25 cellular contexts compared by ENCODE assay signal in genomic region chr16:84963046-84963445, GRCh38. TPM values are rescaled to one million over a fixed set of nuclear protein-coding genes. Genes with fewer than 3 reads are reported as not detected.
DNase-seq lines count a peak whose midpoint lies in the region; ATAC-seq, FAIRE-seq and TF ChIP-seq lines count a peak whose summit lies in the region.
"Had no signal": no experiment of that assay in that cellular context is flagged by ENCODE, and none has a peak within 500 bp of the region (broad histone marks: within the 10 kb centered on the region; RNA-seq: fewer than 3 reads in every experiment).

No MANE protein-coding gene starts in this region.

- peaks cover 26% of the 10 kb centered on the region for H3K4me1 Mint-ChIP-seq in nephron progenitor cell
- H3K4me1 Mint-ChIP-seq in MCF 10A (ENCODE audit: insufficient read depth, unreplicated experiment), result peaks cover 5% of the 10 kb centered on the region

- H3K9ac ChIP-seq in IMR-90 (ENCODE audit: low read depth, low read length) (no peak overlapping the region), K562 (ENCODE audit: insufficient read depth in 1 of 2, low read depth in 2 of 2, low read length in 2 of 2) (peak overlapping the region in 1 of 2 experiments; percentile 47; a peak in 1 of 4 replicates), skeletal muscle satellite cell (ENCODE audit: low read depth, low read length) (peak overlapping the region; percentile 11)
- H3K9ac ChIP-seq: SK-N-SH had no signal

- H3K36me3 ChIP-seq in IMR-90 (ENCODE audit: control insufficient read depth, insufficient read depth, low read length), result no peaks in the 10 kb centered on the region
- H3K36me3 ChIP-seq in K562 (ENCODE audit: control insufficient read depth, insufficient read depth, low read length), result no peaks in the 10 kb centered on the region
- H3K36me3 ChIP-seq in skeletal muscle satellite cell (ENCODE audit: insufficient read depth, low read length), result no peaks in the 10 kb centered on the region
- H3K36me3 ChIP-seq: BE2C had no signal

- TF ChIP-seq EP300 in K562 (IDR thresholded peaks at IDR 0.05; ENCODE audit: low read length), result no peak

- peaks cover 9% of the 10 kb centered on the region; the same call in 1 of the 2 replicates for H3K27me3 ChIP-seq in IMR-90 (ENCODE audit: control insufficient read depth, insufficient read depth, low read length)
- H3K27me3 ChIP-seq in K562 (ENCODE audit: control insufficient read depth in 2 of 2, insufficient read depth in 2 of 2, low read length in 2 of 2), result peaks cover 14 to 30% of the 10 kb centered on the region in 2 experiments; a peak in 4 of 5 replicates
- peaks cover 27% of the 10 kb centered on the region for H3K27me3 ChIP-seq in skeletal muscle satellite cell (ENCODE audit: control insufficient read depth, insufficient read depth, low read length)
- H3K27me3 ChIP-seq: BE2C had no signal

- DNase-seq in IMR-90, result no peak
- DNase-seq in K562 (ENCODE audit: extremely low read depth in 1 of 4, low spot score in 3 of 4), result no peak
- DNase-seq in nephron progenitor cell, result no peak
- no peak for DNase-seq in MCF 10A (ENCODE audit: unreplicated experiment)
- DNase-seq: BE2C; EL; GF-D8; HCEC 1CT; KG1; NCI-H1105 treated with DMSO at 0.1 percent for 48 hours; NCI-H1694; NCI-H2081; NCI-H2171; NCI-H345; NCI-H524; NCI-H774; NK-92 treated with Interleukin-12 subunit alpha and Interleukin-12 subunit beta, amount 100 ng/mL, for 24 hours; SIG-M5; SK-N-SH had no signal

- H3K9me1 ChIP-seq in IMR-90 (ENCODE audit: insufficient read depth, low read length), result peaks cover 10% of the 10 kb centered on the region
- H3K9me1 ChIP-seq in K562 (ENCODE audit: control insufficient read depth, insufficient read depth, low read length), result no peaks in the 10 kb centered on the region

- H2BK120ac ChIP-seq in IMR-90 (ENCODE audit: low read depth, low read length), result no peak overlapping the region

- no peak for TF ChIP-seq RAD21 in IMR-90 (IDR thresholded peaks at IDR 0.05; ENCODE audit: low read length)
- no peak for TF ChIP-seq RAD21 in K562 (CRISPR knock-in tag; conservative IDR thresholded peaks at IDR 0.05 in 1 of 2, IDR thresholded peaks at IDR 0.05 in 1 of 2)

- no peaks in the 10 kb centered on the region for H3K4me1 ChIP-seq in IMR-90 (ENCODE audit: control insufficient read depth, insufficient read depth, low read length)
- H3K4me1 ChIP-seq in K562 (replicated peaks in 1 of 2; ENCODE audit: control insufficient read depth in 2 of 2, insufficient read depth in 2 of 2, low read length in 2 of 2), result peaks cover 3 to 33% of the 10 kb centered on the region in 2 experiments; a peak in 2 of 5 replicates
- H3K4me1 ChIP-seq in skeletal muscle satellite cell (ENCODE audit: control insufficient read depth, insufficient read depth, low read length), result peaks cover 5% of the 10 kb centered on the region

- no peak for FAIRE-seq in K562 (lab: Jason Lieb, UNC)
- FAIRE-seq: HepG2 had no signal

- no peak overlapping the region for H3K4ac ChIP-seq in IMR-90 (ENCODE audit: low read depth, low read length)

- H4K5ac ChIP-seq in IMR-90 (ENCODE audit: low read depth, low read length), result no peak overlapping the region

- no peaks in the 10 kb centered on the region for H3K9me3 ChIP-seq in IMR-90 (ENCODE audit: control insufficient read depth, insufficient read depth, low read length)
- peaks cover 5% of the 10 kb centered on the region; the same call in 1 of the 2 replicates for H3K9me3 ChIP-seq in K562 (replicated peaks; ENCODE audit: control insufficient read depth, insufficient read depth, low read depth, low read length)
- peaks cover 3% of the 10 kb centered on the region for H3K9me3 ChIP-seq in skeletal muscle satellite cell (replicated peaks; ENCODE audit: low read length)
- H3K9me3 ChIP-seq: BE2C, SK-N-SH had no signal

- H3K79me2 ChIP-seq in K562 (ENCODE audit: control insufficient read depth, insufficient read depth, low read length), result no peaks in the 10 kb centered on the region

- H3K27ac Mint-ChIP-seq in nephron progenitor cell (peak overlapping the region; percentile 70), MCF 10A (ENCODE audit: low read depth, unreplicated experiment) (no peak overlapping the region)

- H3K18ac ChIP-seq in IMR-90 (ENCODE audit: low read depth, low read length), result no peak overlapping the region

- H3K14ac ChIP-seq in IMR-90 (replicated peaks; ENCODE audit: low read depth, low read length), result no peak overlapping the region

- no peak overlapping the region for H3K4me3 Mint-ChIP-seq in nephron progenitor cell
- H3K4me3 Mint-ChIP-seq in MCF 10A (ENCODE audit: unreplicated experiment), result no peak overlapping the region

- TF ChIP-seq POLR2A in IMR-90 (IDR thresholded peaks at IDR 0.05; ENCODE audit: low read depth, low read length) (no peak), K562 (conservative IDR thresholded peaks at IDR 0.05) (no peak)

- no peak overlapping the region for H2AK9ac ChIP-seq in IMR-90 (replicated peaks; ENCODE audit: low read depth, low read length, poor library complexity)

- H3K27ac ChIP-seq in IMR-90 (ENCODE audit: insufficient read depth, low read length) (no peak overlapping the region), K562 (ENCODE audit: extremely low read depth, low read depth, low read length) (no peak overlapping the region)
- H3K27ac ChIP-seq: HL-60, RWPE1 had no signal

- H2BK20ac ChIP-seq in IMR-90 (ENCODE audit: low read depth, low read length), result no peak overlapping the region

- no peak for ATAC-seq in IMR-90 (ENCODE audit: low read depth)
- ATAC-seq in K562, result no peak
- no peak for ATAC-seq in GM21528 (IDR thresholded peaks at IDR 0.05; ENCODE audit: low FRiP score, unreplicated experiment)
- ATAC-seq in GM21529 (IDR thresholded peaks at IDR 0.05; ENCODE audit: unreplicated experiment), result no peak
- ATAC-seq: HepG2 had no signal

- H4K20me1 ChIP-seq in IMR-90 (ENCODE audit: insufficient read depth, low read length) (no peaks in the 10 kb centered on the region), K562 (replicated peaks; ENCODE audit: control insufficient read depth, insufficient read depth, low read length) (peaks cover 5% of the 10 kb centered on the region)

- in situ Hi-C loops in IMR-90 (cut with MboI; ENCODE audit: low sequenced_read_pairs) (loop anchor here (25.0 kb wide), 1 partner anchor 326 kb away; the partner anchor contains the start of gene KLHL36), K562 (cut with MboI) (no loop called here)

- H3K27me3 Mint-ChIP-seq in nephron progenitor cell (ENCODE audit: low read depth, poor library complexity), result peaks cover 20% of the 10 kb centered on the region
- peaks cover 51% of the 10 kb centered on the region for H3K27me3 Mint-ChIP-seq in MCF 10A (ENCODE audit: insufficient read depth, unreplicated experiment)

- H2AFZ ChIP-seq in IMR-90 (replicated peaks; ENCODE audit: low read length, poor library complexity) (peak overlapping the region; percentile 56), K562 (ENCODE audit: low read depth, low read length) (peak overlapping the region; percentile 62)

- no peak overlapping the region for H4K91ac ChIP-seq in IMR-90 (ENCODE audit: insufficient read depth, low read depth, low read length)

- TF ChIP-seq CTCF in IMR-90 (conservative IDR thresholded peaks at IDR 0.05; ENCODE audit: low read depth, low read length) (no peak), K562 (IDR thresholded peaks at IDR 0.05 in 2 of 3, conservative IDR thresholded peaks at IDR 0.05 in 1 of 3; ENCODE audit: insufficient read depth in 2 of 3, low read depth in 1 of 3, low read length in 3 of 3) (no peak), nephron progenitor cell (IDR thresholded peaks at IDR 0.05) (no peak), MCF 10A (IDR thresholded peaks at IDR 0.05; ENCODE audit: unreplicated experiment) (no peak)

- dilution Hi-C loops in IMR-90 (cut with HindIII; ENCODE audit: low sequenced_read_pairs, unreplicated experiment), result no loop called here

- no peak overlapping the region for H2BK15ac ChIP-seq in IMR-90 (ENCODE audit: low read depth, low read length)

- WGBS in IMR-90 (ENCODE audit: extremely low coverage in 2 of 2, insufficient read length in 1 of 2), 2 experiments, result 0% methylated on average over 1 of the region's 8 CpGs; no CpG with 5 or more reads in 1 of the 2 experiments
- WGBS in K562 (ENCODE audit: insufficient coverage, low coverage, missing lambda C conversion rate), result 15% methylated on average over 8 of the region's 8 CpGs

- intact Hi-C loops in IMR-90 (cut with micrococcal nuclease), result loop anchor here (10.0 kb wide), 1 partner anchor 448 kb away; no protein-coding TSS in a partner anchor
- intact Hi-C loops in K562 (cut with micrococcal nuclease), result loop anchor here (2.0 kb wide), 2 partner anchors 38 to 208 kb away; no protein-coding TSS in a partner anchor
- intact Hi-C loops in MCF 10A (cut with micrococcal nuclease), result no loop called here

- H3K79me1 ChIP-seq in IMR-90 (ENCODE audit: low read depth in 1 of 2, low read length in 2 of 2), result no peaks in the 10 kb centered on the region; a peak in 1 of 4 replicates

- BruUV-seq in IMR-90 (replicated peaks; lab: Mats Ljungman, UMichigan), result no TSS peak
- no TSS peak for BruUV-seq in K562 (replicated peaks; lab: Mats Ljungman, UMichigan)
- BruUV-seq in MCF 10A (replicated peaks; lab: Mats Ljungman, UMichigan), result no TSS peak

- H3K9me3 Mint-ChIP-seq in nephron progenitor cell (peaks cover 3% of the 10 kb centered on the region), MCF 10A (ENCODE audit: unreplicated experiment) (peaks cover 6% of the 10 kb centered on the region)

- no peak overlapping the region for H3K4me2 ChIP-seq in IMR-90 (ENCODE audit: low read depth, low read length)
- H3K4me2 ChIP-seq in K562 (ENCODE audit: insufficient read depth, low read length), result peak overlapping the region; percentile 28; the same call in 1 of the 2 replicates
- H3K4me2 ChIP-seq in skeletal muscle satellite cell (ENCODE audit: low read length), result peak overlapping the region; percentile 55
- H3K4me2 ChIP-seq: SK-N-SH had no signal

- no peak overlapping the region for H2BK5ac ChIP-seq in IMR-90 (ENCODE audit: low read depth, low read length, poor library complexity, severe bottlenecking)

- H2AK5ac ChIP-seq in IMR-90 (ENCODE audit: low read depth, low read length), result no peak overlapping the region

- no peaks in the 10 kb centered on the region for H3K36me3 Mint-ChIP-seq in nephron progenitor cell (ENCODE audit: low read depth)
- H3K36me3 Mint-ChIP-seq in MCF 10A (ENCODE audit: insufficient read depth, unreplicated experiment), result no peaks in the 10 kb centered on the region

- CTCF ChIA-PET in IMR-90 (lab: Yijun Ruan, JAX) (no interaction called here), K562 (lab: Yijun Ruan, JAX; ENCODE audit: low intra/inter-chr PET ratio) (no interaction called here), MCF 10A (lab: Yijun Ruan, JAX) (interaction anchor here (0.5 to 1.2 kb wide), 6 partner anchors 9 to 210 kb away, joined by 3 to 10 read pairs (median 4); no protein-coding TSS in a partner anchor)

- H3K4me3 ChIP-seq in IMR-90 (ENCODE audit: insufficient read depth, low read depth, low read length), result no peak overlapping the region
- H3K4me3 ChIP-seq in K562, result no peak overlapping the region
- H3K4me3 ChIP-seq in skeletal muscle satellite cell (ENCODE audit: low read length), result no peak overlapping the region

- H3K56ac ChIP-seq in IMR-90 (ENCODE audit: extremely low read depth, insufficient read depth, low read length), result no peak overlapping the region

- H4K8ac ChIP-seq in IMR-90 (ENCODE audit: low read depth in 2 of 2, low read length in 2 of 2), result no peak overlapping the region

- POLR2A ChIA-PET in IMR-90 (lab: Charles Lee; ENCODE audit: unreplicated experiment) (no interaction called here), K562 (lab: Yijun Ruan, JAX) (interaction anchor here (0.6 to 2.2 kb wide), 3 partner anchors 9 to 554 kb away, joined by 5 to 10 read pairs (median 8); no protein-coding TSS in a partner anchor), MCF 10A (lab: Yijun Ruan, JAX) (no interaction called here)

- no peak overlapping the region for H3K23ac ChIP-seq in IMR-90 (ENCODE audit: low read depth, low read length)

RNA-seq across cellular contexts. Expression of gene ZDHHC7, which starts 48.3 kb away (rescaled TPM):
- total RNA-seq in IMR-90 (2012; rRNA removed) (80.1 and 81.1 TPM in 2 replicates), K562 (2014; rRNA removed) (37.4 and 42.5 TPM in 2 replicates), K562 (2014; rRNA removed; fragmentation: Illumina TruSeq; extraction: Trizol) (37.2 and 38.1 TPM in 2 replicates), K562 (2015; rRNA removed; fragmentation: Illumina TruSeq; extraction: Trizol) (44.5 and 44.6 TPM in 2 replicates), K562 (2021) (45.7 and 47.0 TPM in 2 replicates), MCF 10A (2022) (46.3 and 54.5 TPM in 2 replicates)
- polyA plus RNA-seq in IMR-90 (2012; rRNA removed) (97.1 and 104 TPM in 2 replicates), K562 (2011; rRNA removed) (36.5 and 42.5 TPM in 2 replicates), K562 (2014; fragmentation: Illumina TruSeq; extraction: Trizol) (48.2 and 49.7 TPM in 2 replicates), K562 (2014; fragmentation: Nextera tagmentation; extraction: Ambion mirVana) (1 to 10 TPM; 1.7 to 1.8 TPM), K562 (2014; rRNA removed) (31.3 and 39.8 TPM in 2 replicates)
- 86.7 and 88.8 TPM in 2 replicates for polyA plus RNA-seq in IMR-90 (2012; cell fraction: cytosol; rRNA removed)
- polyA plus RNA-seq in IMR-90 (2012; cell fraction: nucleus; rRNA removed; ENCODE audit: low replicate concordance), result 63.2 and 114 TPM in 2 replicates
- total RNA-seq in K562 (2011; cell fraction: chromatin; rRNA removed; ENCODE audit: low replicate concordance), result 116 and 182 TPM in 2 replicates
- total RNA-seq in K562 (2011; cell fraction: nucleolus; rRNA removed), result 70.2 and 72.6 TPM in 2 replicates
- 82.7 and 89.1 TPM in 2 replicates for total RNA-seq in K562 (2011; cell fraction: nucleoplasm; rRNA removed)
- polyA plus RNA-seq in K562 (2011; cell fraction: cytosol; rRNA removed), result 43.9 and 59.7 TPM in 2 replicates
- 78.8 and 96.8 TPM in 2 replicates for polyA plus RNA-seq in K562 (2011; cell fraction: nucleus; rRNA removed)
- polyA plus RNA-seq in K562 (2012), result 37.6 and 39.5 TPM in 2 replicates
- polyA minus RNA-seq in K562 (2011; rRNA and poly(A)+ RNA removed), result 22.4 and 22.5 TPM in 2 replicates
- 14.8 and 19.9 TPM in 2 replicates for polyA minus RNA-seq in K562 (2011; cell fraction: cytosol; rRNA and poly(A)+ RNA removed)
- polyA minus RNA-seq in K562 (2011; cell fraction: nucleus; rRNA and poly(A)+ RNA removed), result 17.2 and 23.5 TPM in 2 replicates
- total RNA-seq in skeletal muscle satellite cell (2012; rRNA removed), result 37.3 and 42.6 TPM in 2 replicates
